ENCODE assay signal across 8 cellular contexts in the genomic region with DNA sequence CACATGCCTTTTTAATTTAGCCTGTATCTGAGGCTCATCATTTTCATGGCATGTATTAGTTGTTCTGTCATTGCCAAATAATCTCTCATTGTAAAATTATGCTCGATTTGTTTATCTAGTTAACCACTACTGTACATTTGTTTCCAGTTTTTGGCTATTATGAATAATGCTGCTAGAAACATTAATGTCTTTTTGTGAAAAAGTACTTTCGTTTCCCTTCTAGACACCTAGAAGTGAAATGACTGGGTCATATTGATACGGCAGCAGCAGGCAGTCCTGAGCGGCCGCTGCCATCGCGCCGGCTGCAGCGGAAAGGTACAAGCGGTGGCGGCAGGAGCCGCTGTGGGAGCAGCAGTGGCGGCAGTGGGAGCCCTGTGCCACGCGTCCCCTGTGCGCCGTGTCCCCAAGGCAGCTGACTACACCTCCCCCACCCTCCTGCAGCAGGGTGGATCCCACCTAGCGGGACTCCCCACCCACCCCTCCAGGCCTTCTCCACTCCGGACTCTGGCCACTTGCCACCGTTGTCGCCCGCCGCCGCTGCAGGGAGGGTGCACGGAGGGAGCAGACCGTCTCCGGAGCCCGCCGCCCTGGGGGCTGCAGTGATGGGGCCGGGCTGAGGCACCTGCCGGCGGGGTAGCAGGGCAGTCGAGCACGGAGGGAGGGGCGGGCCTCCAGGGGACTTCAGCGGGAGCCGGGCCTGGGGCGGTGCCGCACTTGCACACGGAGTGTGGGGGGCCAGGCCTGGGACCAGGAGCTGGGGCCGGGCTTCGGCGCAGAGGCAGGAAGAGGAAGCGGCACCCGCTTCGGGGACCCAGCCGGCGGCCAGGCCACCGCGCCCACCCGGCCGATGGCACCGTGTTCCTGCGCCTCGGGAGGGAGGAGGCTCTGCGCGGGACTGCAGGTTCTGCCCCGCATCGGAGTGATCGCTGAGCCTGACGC.
DNase-seq lines count a peak whose midpoint lies in the region; ATAC-seq and TF ChIP-seq lines count a peak whose summit lies in the region.

No MANE protein-coding gene starts in this region.

- TF ChIP-seq CTCF in Peyer's patch (IDR thresholded peaks at IDR 0.05) (no peak), thoracic aorta (IDR thresholded peaks at IDR 0.05) (no peak)

- H3K27me3 ChIP-seq in Peyer's patch (no peaks in the 10 kb centered on the region), duodenal mucosa (ENCODE audit: control insufficient read depth in 1 of 2, insufficient read depth in 2 of 2, low read length in 2 of 2) (peaks cover 23 to 35% of the 10 kb centered on the region in 2 donors), thoracic aorta (replicated peaks; ENCODE audit: insufficient read depth) (no peaks in the 10 kb centered on the region), SJCRH30 (no peaks in the 10 kb centered on the region)

- DNase-seq in DMS 273 treated with DMSO at 0.1 percent for 48 hours (lab: John Stamatoyannopoulos, UW), result peak; percentile 7
- DNase-seq in Peyer's patch, result peak in 1 of 3 donors; percentile 51
- DNase-seq in medulla oblongata (ENCODE audit: extremely low spot score), result peak; percentile 30
- DNase-seq in thoracic aorta (ENCODE audit: low spot score), result no peak
- DNase-seq in SJCRH30, result no peak

- H3K9me3 ChIP-seq in Peyer's patch, result no peaks in the 10 kb centered on the region
- H3K9me3 ChIP-seq in duodenal mucosa (ENCODE audit: control insufficient read depth in 1 of 2, low read length in 2 of 2), result no peaks in the 10 kb centered on the region
- H3K9me3 ChIP-seq in thoracic aorta, result no peaks in the 10 kb centered on the region
- H3K9me3 ChIP-seq in SJCRH30 (replicated peaks), result no peaks in the 10 kb centered on the region

- H3K27ac ChIP-seq in Peyer's patch (no peak overlapping the region), duodenal mucosa (ENCODE audit: low read depth, low read length) (no peak overlapping the region), thoracic aorta (no peak overlapping the region), SJCRH30 (no peak overlapping the region)

- H3K4me1 ChIP-seq in Peyer's patch, result peaks cover 0 to 10% (median 0%) of the 10 kb centered on the region in 4 donors
- H3K4me1 ChIP-seq in duodenal mucosa (ENCODE audit: control insufficient read depth in 1 of 2, insufficient read depth in 2 of 2, low read length in 2 of 2), result no peaks in the 10 kb centered on the region
- H3K4me1 ChIP-seq in thoracic aorta (ENCODE audit: control insufficient read depth in 1 of 2, low read depth in 2 of 2), result peaks cover 0 to 2% of the 10 kb centered on the region in 2 donors
- H3K4me1 ChIP-seq in SJCRH30, result no peaks in the 10 kb centered on the region

- no peak overlapping the region for H3K9ac ChIP-seq in duodenal mucosa (ENCODE audit: low read depth in 1 of 2, low read length in 2 of 2)

- no peaks in the 10 kb centered on the region for H3K36me3 ChIP-seq in Peyer's patch
- H3K36me3 ChIP-seq in duodenal mucosa (ENCODE audit: control insufficient read depth in 1 of 2, insufficient read depth in 2 of 2, low read length in 2 of 2), result no peaks in the 10 kb centered on the region
- H3K36me3 ChIP-seq in thoracic aorta, result no peaks in the 10 kb centered on the region
- H3K36me3 ChIP-seq in SJCRH30, result no peaks in the 10 kb centered on the region

- ATAC-seq in GM19395 (IDR thresholded peaks at IDR 0.05; ENCODE audit: unreplicated experiment), result peak; percentile 94
- ATAC-seq in HG03280 (IDR thresholded peaks at IDR 0.05; ENCODE audit: unreplicated experiment), result peak; percentile 85
- ATAC-seq in thoracic aorta (ENCODE audit: insufficient number of reproducible peaks, low FRiP score, low read depth), result no peak

- TF ChIP-seq POLR2A in Peyer's patch (IDR thresholded peaks at IDR 0.05), result no peak

- H3K4me3 ChIP-seq in Peyer's patch, result peak overlapping the region; percentile 30 to 40 (median 36)
- peak overlapping the region; percentile 50 for H3K4me3 ChIP-seq in duodenal mucosa (ENCODE audit: low read depth in 1 of 2, low read length in 2 of 2)
- H3K4me3 ChIP-seq in thoracic aorta, result peak overlapping the region; percentile 58
- H3K4me3 ChIP-seq in SJCRH30, result no peak overlapping the region

Comparison
In these comparisons a context has a peak if more than half of its experiments do, and no peak if none do; other contexts are left out.
1. DNase-seq: peak in DMS 273 treated with DMSO at 0.1 percent for 48 hours (single experiment) and medulla oblongata (single experiment); none in thoracic aorta (single experiment) and SJCRH30 (0 of 2).